Comparison of ENCODE assay signal across 1 cellular context in genomic region chr16:4116328-4117249, GRCh38.
A peak's percentile ranks its signal among the peaks of the same experiment; 100 is the strongest.
TF ChIP-seq lines count a peak whose summit lies in the region.

Gene ADCY9, minus strand, starts transcription at chr16:4116442. Its CDS starts 1,000 bp downstream, at chr16:4115442.

TF ChIP-seq in HepG2, 621 proteins besides CTCF, POLR2A, EP300 and RAD21 (continued from another document and continues in another):
- no peak for TF ChIP-seq ZNF256 (CRISPR knock-in tag; conservative IDR thresholded peaks at IDR 0.05)
- no peak for TF ChIP-seq GPN1 (CRISPR knock-in tag; IDR thresholded peaks at IDR 0.05; ENCODE audit: borderline replicate concordance)
- TF ChIP-seq SMARCC2 (IDR thresholded peaks at IDR 0.05) = no peak
- TF ChIP-seq TARDBP (CRISPR knock-in tag; IDR thresholded peaks at IDR 0.05) = no peak
- TF ChIP-seq AGO2 (optimal IDR thresholded peaks at IDR 0.05; ENCODE audit: low read depth, low read length) = peak; percentile 43
- no peak for TF ChIP-seq ARNT2 (CRISPR knock-in tag; IDR thresholded peaks at IDR 0.05; ENCODE audit: low read depth)
- no peak for TF ChIP-seq KLF11 (CRISPR knock-in tag; IDR thresholded peaks at IDR 0.05)
- TF ChIP-seq REPIN1 (CRISPR knock-in tag; IDR thresholded peaks at IDR 0.05; ENCODE audit: borderline replicate concordance, low read depth) = 0 out of 2 replicates have a peak, but pooled peaks have one; percentile 16
- TF ChIP-seq SNAPC5 (CRISPR knock-in tag; IDR thresholded peaks at IDR 0.05; ENCODE audit: borderline replicate concordance) = no peak
- no peak for TF ChIP-seq MBNL3 (CRISPR knock-in tag; conservative IDR thresholded peaks at IDR 0.05)
- no peak for TF ChIP-seq REST (IDR thresholded peaks at IDR 0.05; ENCODE audit: borderline replicate concordance in 1 of 2, low read depth in 1 of 2, low read length in 2 of 2)
- peak; percentile 56; the same call in 1 of the 2 replicates for TF ChIP-seq ZNF784 (CRISPR knock-in tag; IDR thresholded peaks at IDR 0.05; ENCODE audit: borderline replicate concordance)
- no peak for TF ChIP-seq CC2D1A (CRISPR knock-in tag; IDR thresholded peaks at IDR 0.05)
- TF ChIP-seq MXI1 (IDR thresholded peaks at IDR 0.05; ENCODE audit: borderline replicate concordance, low read depth, low read length) = peak; percentile 49; the same call in 1 of the 3 replicates
- TF ChIP-seq ZNF737 (CRISPR knock-in tag; IDR thresholded peaks at IDR 0.05; ENCODE audit: borderline replicate concordance) = no peak
- TF ChIP-seq HES4 (CRISPR knock-in tag; IDR thresholded peaks at IDR 0.05; ENCODE audit: borderline replicate concordance) = no peak
- TF ChIP-seq MEIS1 (CRISPR knock-in tag; IDR thresholded peaks at IDR 0.05; ENCODE audit: borderline replicate concordance) = 0 out of 2 replicates have a peak, but pooled peaks have one; percentile 41
- TF ChIP-seq GTF3A (CRISPR knock-in tag; conservative IDR thresholded peaks at IDR 0.05) = no peak
- no peak for TF ChIP-seq HOXD1 (CRISPR knock-in tag; IDR thresholded peaks at IDR 0.05)
- no peak for TF ChIP-seq AFF4 (CRISPR knock-in tag; IDR thresholded peaks at IDR 0.05)
- no peak for TF ChIP-seq JUND (CRISPR knock-in tag; IDR thresholded peaks at IDR 0.05)
- peak; percentile 83 for TF ChIP-seq ZNF687 (CRISPR knock-in tag; IDR thresholded peaks at IDR 0.05)
- 0 out of 2 replicates have a peak, but pooled peaks have one; percentile 33 for TF ChIP-seq IRF9 (CRISPR knock-in tag; IDR thresholded peaks at IDR 0.05; ENCODE audit: borderline replicate concordance)
- peak; percentile 59; the same call in 1 of the 2 replicates for TF ChIP-seq ZNF768 (CRISPR knock-in tag; IDR thresholded peaks at IDR 0.05)
- TF ChIP-seq ZNF326 (CRISPR knock-in tag; IDR thresholded peaks at IDR 0.05; ENCODE audit: borderline replicate concordance) = no peak
- no peak; the same call in 1 of the 2 replicates for TF ChIP-seq CSRNP1 (CRISPR knock-in tag; IDR thresholded peaks at IDR 0.05)
- TF ChIP-seq ZNF496 (CRISPR knock-in tag; IDR thresholded peaks at IDR 0.05; ENCODE audit: insufficient replicate concordance) = no peak
- no peak for TF ChIP-seq ZNF263 (CRISPR knock-in tag; IDR thresholded peaks at IDR 0.05)
- peak; percentile 49 for TF ChIP-seq BRD4 (CRISPR knock-in tag; IDR thresholded peaks at IDR 0.05)
- TF ChIP-seq ZNF20 (CRISPR knock-in tag; IDR thresholded peaks at IDR 0.05) = no peak
- TF ChIP-seq MAZ (IDR thresholded peaks at IDR 0.05; ENCODE audit: borderline replicate concordance, low read depth, low read length) = no peak
- no peak; the same call in 1 of the 2 replicates for TF ChIP-seq MAZ (CRISPR knock-in tag; IDR thresholded peaks at IDR 0.05; ENCODE audit: low read depth)
- TF ChIP-seq KLF12 (CRISPR knock-in tag; IDR thresholded peaks at IDR 0.05; ENCODE audit: borderline replicate concordance) = 0 out of 2 replicates have a peak, but pooled peaks have one; percentile 61
- no peak for TF ChIP-seq ZFAT (CRISPR knock-in tag; conservative IDR thresholded peaks at IDR 0.05)
- TF ChIP-seq MLX (CRISPR knock-in tag; IDR thresholded peaks at IDR 0.05) = no peak
- no peak for TF ChIP-seq ZNF546 (CRISPR knock-in tag; conservative IDR thresholded peaks at IDR 0.05)
- TF ChIP-seq TIGD3 (CRISPR knock-in tag; IDR thresholded peaks at IDR 0.05; ENCODE audit: borderline replicate concordance) = no peak
- TF ChIP-seq ZMYM4 (CRISPR knock-in tag; IDR thresholded peaks at IDR 0.05) = peak; percentile 62; the same call in 1 of the 2 replicates
- TF ChIP-seq ZNF672 (CRISPR knock-in tag; IDR thresholded peaks at IDR 0.05) = no peak
- no peak for TF ChIP-seq SRSF9 (IDR thresholded peaks at IDR 0.05; ENCODE audit: borderline replicate concordance, insufficient read depth, low read depth, low read length, poor library complexity, severe bottlenecking)
- TF ChIP-seq PATZ1 (CRISPR knock-in tag; IDR thresholded peaks at IDR 0.05) = no peak
